Comparison of ENCODE assay signal across 1 cellular context in the genomic region with DNA sequence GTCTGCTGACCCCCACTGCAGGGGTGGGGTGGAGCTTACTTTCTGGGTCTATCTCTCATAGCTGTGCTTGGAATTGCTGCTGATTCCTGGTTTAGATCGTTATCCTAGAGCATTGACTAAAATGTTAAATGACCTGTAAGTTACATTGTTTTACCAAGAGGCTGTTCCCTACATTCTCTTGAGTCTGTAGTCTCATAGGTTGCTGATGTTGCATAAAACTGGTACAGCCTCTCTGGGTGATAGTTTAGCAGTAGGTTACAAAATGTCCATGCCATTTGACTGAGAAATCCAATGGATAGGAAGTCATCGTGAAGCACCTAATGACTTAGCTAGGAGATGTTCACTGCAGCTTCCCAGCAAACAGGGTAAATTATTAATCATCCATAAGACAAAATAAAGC.
TF ChIP-seq lines count a peak whose summit lies in the region.

No MANE protein-coding gene starts in this region.

TF ChIP-seq in K562, 482 proteins besides CTCF, POLR2A, EP300 and RAD21 (continued from another document):
- TF ChIP-seq NR2C2 (CRISPR knock-in tag; IDR thresholded peaks at IDR 0.05) (no peak), NR2C2 (tag; IDR thresholded peaks at IDR 0.05) (no peak), POU5F1 (IDR thresholded peaks at IDR 0.05; ENCODE audit: borderline replicate concordance, low read depth, low read length, partially characterized antibody) (no peak)
TF ChIP-seq in K562: peak in this region for 4.
